ENCODE assay signal across 18 cellular contexts in genomic region chr14:32476532-32476931, GRCh38.
"Had no signal": no experiment of that assay in that cellular context is flagged by ENCODE, and none has a peak within 500 bp of the region (broad histone marks: within the 10 kb centered on the region; RNA-seq: fewer than 3 reads in every experiment).

No MANE protein-coding gene starts in this region.

- H3K9me3 ChIP-seq: mucosa of descending colon, pancreas, SJCRH30, spleen had no signal

- H3K27me3 ChIP-seq: foreskin keratinocyte, pancreas, SJCRH30, spleen had no signal

- H3K4me3 ChIP-seq: mucosa of descending colon, pancreas, SJCRH30, spleen had no signal

- H3K4me1 ChIP-seq: pancreas, spleen had no signal

- H3K36me3 ChIP-seq: pancreas, SJCRH30, spleen had no signal

- ATAC-seq: activated CD4-positive, CD25-positive, alpha-beta regulatory T cell treated with anti-CD3 and anti-CD28 coated beads, Interleukin-2, amount 50 U/mL, for 24 hours; activated naive CD8-positive, alpha-beta T cell treated with anti-CD3 and anti-CD28 coated beads, Interleukin-2, amount 50 U/mL, for 24 hours; foreskin keratinocyte; mucosa of descending colon; natural killer cell; pancreas; sciatic nerve; stimulated activated memory B cell treated with anti-CD40 and anti-IgM and Interleukin-4, amounts not matched to agents 10 μg/mL and 1 μg/mL and 100 μg/mL, for 72 hours had no signal

- DNase-seq: activated CD4-positive, alpha-beta T cell treated with anti-CD3 and anti-CD28 coated beads, Interleukin-2, amount 50 U/mL, for 1 hour; activated CD8-positive, alpha-beta memory T cell treated with anti-CD3 and anti-CD28 coated beads, Interleukin-2, amount 50 U/mL, for 48 hours; activated effector memory CD4-positive, alpha-beta T cell treated with Interleukin-2 at 50 U/mL for 16 hours; activated naive CD4-positive, alpha-beta T cell treated with anti-CD3 and anti-CD28 coated beads, Interleukin-2, amount 10 ng/mL, durations not matched to agents 7 days and 5 days; activated naive CD8-positive, alpha-beta T cell treated with anti-CD3 and anti-CD28 coated beads, Interleukin-2, amount 50 U/mL, for 24 hours; activated T-cell treated with anti-CD3 and anti-CD28 coated beads, Interleukin-2, amount 50 U/mL, for 48 hours; foreskin keratinocyte; head of caudate nucleus; mesenchymal stem cell; mucosa of descending colon; natural killer cell; pancreas; SJCRH30; spleen; stimulated activated CD4-positive, alpha-beta T cell treated with anti-CD3 and anti-CD28 coated beads, Interleukin-4, amount 100 ng/mL, for 4 hours had no signal

- H3K27ac ChIP-seq: foreskin keratinocyte, pancreas, SJCRH30, spleen had no signal
